ENCODE assay signal across 9 cellular contexts in the genomic region with DNA sequence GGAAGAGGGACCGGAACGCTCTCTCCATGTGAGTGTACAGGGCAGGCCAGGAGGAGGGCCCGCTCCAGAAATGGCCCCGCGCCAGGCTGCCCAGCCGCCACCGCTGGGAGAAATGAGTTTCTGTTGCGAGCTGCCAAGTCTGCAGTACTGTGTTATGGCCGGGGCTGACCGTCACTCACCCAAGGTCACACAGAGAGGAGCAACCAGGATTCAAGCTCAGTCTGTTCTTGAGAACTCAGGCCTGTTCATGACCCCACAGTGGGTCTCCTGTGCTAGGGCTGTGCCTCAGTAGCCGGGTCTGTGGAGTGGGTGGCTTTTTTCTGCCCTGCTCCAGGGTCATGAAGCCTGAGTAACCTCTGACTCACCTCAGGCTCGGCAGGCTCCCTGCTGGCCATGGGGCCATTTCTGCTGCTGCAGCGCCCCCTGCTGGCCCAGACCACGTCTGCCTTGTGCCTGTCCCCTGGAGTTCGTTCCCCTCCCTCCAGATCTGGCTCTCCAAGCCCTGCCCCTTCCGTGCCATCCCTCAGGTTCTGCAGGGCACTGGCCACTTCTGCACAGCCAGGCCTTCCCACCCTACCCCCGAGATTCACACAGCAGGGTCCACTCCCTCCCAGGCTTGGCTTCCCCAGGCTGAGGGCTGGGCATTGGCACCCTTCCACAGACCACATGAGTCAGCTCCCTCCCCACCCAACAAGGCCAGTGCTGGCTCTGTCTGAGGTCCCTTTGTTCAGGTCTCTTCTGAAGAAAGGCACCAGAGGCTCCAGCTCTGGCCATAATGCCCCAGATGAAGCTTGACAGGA. TPM values are rescaled to one million over a fixed set of nuclear protein-coding genes. Genes with fewer than 3 reads are reported as not detected.
DNase-seq lines count a peak whose midpoint lies in the region; ATAC-seq and TF ChIP-seq lines count a peak whose summit lies in the region.
"Had no signal": no experiment of that assay in that cellular context is flagged by ENCODE, and none has a peak within 500 bp of the region (broad histone marks: within the 10 kb centered on the region; RNA-seq: fewer than 3 reads in every experiment).

No MANE protein-coding gene starts in this region.

- ATAC-seq in HG02885 (IDR thresholded peaks at IDR 0.05; ENCODE audit: poor library complexity, unreplicated experiment) (peak; percentile 46), HG03342 (IDR thresholded peaks at IDR 0.05; ENCODE audit: unreplicated experiment) (no peak)

- in situ Hi-C loops in Caki2 (cut with HindIII; ENCODE audit: low pct_unique_long_range_greater_than_20kb, low sequenced_read_pairs): no loop called here

- TF ChIP-seq CTCF in epithelial cell of proximal tubule (conservative IDR thresholded peaks at IDR 0.05; ENCODE audit: low read depth, low read length): peak; percentile 91

- peak; percentile 93 for DNase-seq in Caki2 (ENCODE audit: low read depth)
- peak; percentile 80 for DNase-seq in NOMO-1 treated with DMSO at 0.1 percent for 48 hours (lab: John Stamatoyannopoulos, UW; ENCODE audit: unreplicated experiment)
- DNase-seq in activated CD8-positive, alpha-beta memory T cell treated with anti-CD3 and anti-CD28 coated beads, Interleukin-2, amount 50 U/mL, for 24 hours (ENCODE audit: extremely low read depth): peak; percentile 32
- peak; percentile 40 for DNase-seq in epithelial cell of proximal tubule (ENCODE audit: low read depth)
- DNase-seq in mucosa of gallbladder (ENCODE audit: low spot score): peak; percentile 80
- DNase-seq in stimulated activated CD8-positive, alpha-beta memory T cell treated with anti-CD3 and anti-CD28 coated beads, Interleukin-4, amount 100 ng/mL, for 1 hour (ENCODE audit: low read depth in 2 of 2, low spot score in 1 of 2): peak; percentile 38 to 55

- peak overlapping the region; percentile 5 for H3K4me3 ChIP-seq in epithelial cell of proximal tubule (ENCODE audit: low read depth, low read length)

RNA-seq across cellular contexts. Expression of a gene that starts 51.8 kb away (rescaled TPM):
- total RNA-seq in Caki2 (2014; rRNA removed; shearing (Covaris generic); ENCODE audit: low replicate concordance): 6.1 and 8.9 TPM in 2 replicates
- 2.2 and 6.3 TPM in 2 replicates for total RNA-seq in epithelial cell of proximal tubule
- 0.83 TPM for total RNA-seq in mucosa of gallbladder
- total RNA-seq: T-helper 1 cell treated with Interleukin-12 subunit alpha and Interleukin-12 subunit beta and Interleukin-4 antibody, amounts not matched to agents 30 ng/mL and 1 ng/mL, for 36 hours had no signal

Comparison
In these comparisons a context has a peak if more than half of its experiments do, and no peak if none do; other contexts are left out.
1. DNase-seq: peak in every context shown above with its lines; median percentile 93 in Caki2; 80 in NOMO-1 treated with DMSO at 0.1 percent for 48 hours; 80 in mucosa of gallbladder; 46 in stimulated activated CD8-positive, alpha-beta memory T cell treated with anti-CD3 and anti-CD28 coated beads, Interleukin-4, amount 100 ng/mL, for 1 hour; 40 in epithelial cell of proximal tubule; 32 in activated CD8-positive, alpha-beta memory T cell treated with anti-CD3 and anti-CD28 coated beads, Interleukin-2, amount 50 U/mL, for 24 hours.